In the genomic region with DNA sequence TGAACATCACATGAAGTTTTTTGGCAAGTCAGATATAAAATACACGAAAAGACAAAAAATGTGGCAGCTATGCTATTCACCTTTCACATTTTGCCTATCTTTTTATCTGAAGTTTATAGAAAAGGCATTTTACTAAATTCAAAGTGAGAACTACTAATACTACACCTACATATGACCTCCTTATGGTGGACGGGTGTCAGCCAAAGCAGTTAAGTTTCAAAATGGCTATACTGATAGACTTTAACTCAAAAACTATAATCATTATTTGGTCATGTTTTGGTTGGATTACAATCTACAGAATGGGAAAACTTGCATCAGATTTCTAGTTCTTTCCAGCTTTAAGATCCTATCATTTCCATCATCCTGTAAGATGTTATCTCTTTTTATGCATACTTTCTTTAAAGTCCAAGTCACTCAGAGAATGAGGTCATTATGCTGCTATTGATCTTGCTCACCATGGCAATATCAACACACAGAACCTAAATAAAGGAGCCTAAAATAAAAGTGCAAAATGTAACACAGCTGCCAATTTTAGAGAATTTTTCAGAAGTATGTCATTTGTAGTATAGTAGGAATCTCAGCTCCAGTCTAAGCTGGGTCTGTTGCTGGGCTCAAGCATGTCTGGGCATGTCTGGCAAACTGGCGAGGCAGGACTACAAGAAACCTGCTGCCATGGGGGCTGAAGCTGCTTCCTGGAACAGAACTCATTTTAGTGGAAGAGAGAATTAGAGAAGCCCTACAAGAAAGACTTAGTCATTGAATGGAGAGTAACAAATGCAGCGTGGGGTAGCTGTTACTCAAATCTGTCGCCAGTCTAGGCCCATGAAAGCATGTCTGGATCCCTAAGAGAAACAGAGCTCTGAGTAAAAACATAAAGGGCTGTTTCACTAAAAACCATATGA, we compare ENCODE assay signal across 9 cellular contexts. TPM values are rescaled to one million over a fixed set of nuclear protein-coding genes. Genes with fewer than 3 reads are reported as not detected.
A peak's percentile ranks its signal among the peaks of the same experiment; 100 is the strongest.
DNase-seq lines count a peak whose midpoint lies in the region; ATAC-seq and TF ChIP-seq lines count a peak whose summit lies in the region.
"Had no signal": no experiment of that assay in that cellular context is flagged by ENCODE, and none has a peak within 500 bp of the region (broad histone marks: within the 10 kb centered on the region; RNA-seq: fewer than 3 reads in every experiment).

No MANE protein-coding gene starts in this region.

- H3K27me3 Mint-ChIP-seq in Caco-2 (ENCODE audit: insufficient read depth, unreplicated experiment): no peaks in the 10 kb centered on the region
- no peaks in the 10 kb centered on the region for H3K27me3 Mint-ChIP-seq in activated naive CD4-positive, alpha-beta T cell treated with anti-CD3 and anti-CD28 coated beads, Interleukin-2, amount 10 ng/mL, durations not matched to agents 7 days and 5 days
- H3K27me3 Mint-ChIP-seq: memory B cell had no signal

- H3K79me1 ChIP-seq in mesenchymal stem cell (replicated peaks; ENCODE audit: low read length, poor library complexity, severe bottlenecking): no peaks in the 10 kb centered on the region

- ATAC-seq in GM19452 (IDR thresholded peaks at IDR 0.05; ENCODE audit: unreplicated experiment): peak; percentile 49
- no peak for ATAC-seq in omental fat pad (ENCODE audit: low FRiP score)
- ATAC-seq in gastroesophageal sphincter: no peak

- H3K4me1 ChIP-seq in Caco-2 (peaks cover 16% of the 10 kb centered on the region), mesenchymal stem cell (ENCODE audit: control insufficient read depth, insufficient read depth, low read depth, low read length) (no peaks in the 10 kb centered on the region), gastroesophageal sphincter (peaks cover 0 to 10% (median 0%) of the 10 kb centered on the region in 3 donors)

- peak overlapping the region; percentile 21 for H2BK15ac ChIP-seq in mesenchymal stem cell (ENCODE audit: low read depth, poor library complexity, severe bottlenecking)

- H3K4me1 Mint-ChIP-seq in Caco-2 (ENCODE audit: low read depth, unreplicated experiment): peaks cover 15% of the 10 kb centered on the region
- H3K4me1 Mint-ChIP-seq in activated naive CD4-positive, alpha-beta T cell treated with anti-CD3 and anti-CD28 coated beads, Interleukin-2, amount 10 ng/mL, durations not matched to agents 7 days and 5 days: peaks cover 63% of the 10 kb centered on the region
- H3K4me1 Mint-ChIP-seq: memory B cell had no signal

- H3K27ac Mint-ChIP-seq in Caco-2 (ENCODE audit: unreplicated experiment): peak overlapping the region; percentile 74
- peak overlapping the region; percentile 94 for H3K27ac Mint-ChIP-seq in activated naive CD4-positive, alpha-beta T cell treated with anti-CD3 and anti-CD28 coated beads, Interleukin-2, amount 10 ng/mL, durations not matched to agents 7 days and 5 days
- H3K27ac Mint-ChIP-seq: memory B cell had no signal

- H2BK12ac ChIP-seq in mesenchymal stem cell (ENCODE audit: low read length in 2 of 2): peak overlapping the region; percentile 51 to 97

- H3K4me3 ChIP-seq in Caco-2 (ENCODE audit: low read depth, low read length) (no peak overlapping the region), mesenchymal stem cell (ENCODE audit: insufficient read depth in 1 of 2, low read depth in 1 of 2, low read length in 2 of 2) (no peak overlapping the region), gastroesophageal sphincter (no peak overlapping the region)

- no peak overlapping the region for H3K14ac ChIP-seq in mesenchymal stem cell (ENCODE audit: low read length in 2 of 2)

- peak overlapping the region in 1 of 2 experiments; percentile 95 for H3K4ac ChIP-seq in mesenchymal stem cell (ENCODE audit: low read depth in 1 of 2, low read length in 2 of 2)

- H3K36me3 Mint-ChIP-seq in Caco-2 (ENCODE audit: insufficient read depth, unreplicated experiment): no peaks in the 10 kb centered on the region
- peaks cover 5% of the 10 kb centered on the region for H3K36me3 Mint-ChIP-seq in activated naive CD4-positive, alpha-beta T cell treated with anti-CD3 and anti-CD28 coated beads, Interleukin-2, amount 10 ng/mL, durations not matched to agents 7 days and 5 days
- H3K36me3 Mint-ChIP-seq: memory B cell had no signal

- H3K18ac ChIP-seq in mesenchymal stem cell (ENCODE audit: low read depth in 1 of 2, low read length in 2 of 2): peak overlapping the region; percentile 80 to 88

- POLR2A ChIA-PET in Caco-2 (lab: Charles Lee): no interaction called here

- in situ Hi-C loops in KBM-7 (cut with MboI; ENCODE audit: low pct_unique_long_range_greater_than_20kb, low sequenced_read_pairs): no loop called here

- no TSS peak for BruUV-seq in Caco-2 (replicated peaks; lab: Mats Ljungman, UMichigan)

- no peak overlapping the region for H3K4me3 Mint-ChIP-seq in Caco-2 (ENCODE audit: unreplicated experiment)
- no peak overlapping the region for H3K4me3 Mint-ChIP-seq in activated naive CD4-positive, alpha-beta T cell treated with anti-CD3 and anti-CD28 coated beads, Interleukin-2, amount 10 ng/mL, durations not matched to agents 7 days and 5 days
- H3K4me3 Mint-ChIP-seq: memory B cell had no signal

- TF ChIP-seq EP300 in gastroesophageal sphincter (IDR thresholded peaks at IDR 0.05): no peak

- intact Hi-C loops in Caco-2 (cut with micrococcal nuclease; ENCODE audit: unreplicated experiment): no loop called here

- peak overlapping the region; percentile 96 for H2BK120ac ChIP-seq in mesenchymal stem cell (ENCODE audit: low read depth, low read length)

- H3K9me3 ChIP-seq in Caco-2 (no peaks in the 10 kb centered on the region), mesenchymal stem cell (ENCODE audit: control insufficient read depth, low read length) (no peaks in the 10 kb centered on the region), gastroesophageal sphincter (peaks cover 0 to 2% (median 0%) of the 10 kb centered on the region in 3 donors)

- CTCF ChIA-PET in Caco-2 (lab: Charles Lee): interaction anchor here (0.6 to 0.7 kb wide), 2 partner anchors 102 to 1138 kb away, joined by 3 read pairs; no protein-coding TSS in a partner anchor
- CTCF ChIA-PET in activated naive CD4-positive, alpha-beta T cell treated with anti-CD3 and anti-CD28 coated beads, Interleukin-2, amount 10 ng/mL, durations not matched to agents 7 days and 5 days (lab: Charles Lee): interaction anchor here (0.6 to 1.3 kb wide), 2 partner anchors 47 to 61 kb away, joined by 3 read pairs; no protein-coding TSS in a partner anchor

- no peaks in the 10 kb centered on the region for H3K27me3 ChIP-seq in Caco-2 (replicated peaks; ENCODE audit: control insufficient read depth, insufficient read depth, low read length)
- no peaks in the 10 kb centered on the region for H3K27me3 ChIP-seq in mesenchymal stem cell (ENCODE audit: control insufficient read depth in 1 of 2, insufficient read depth in 1 of 2, low read length in 2 of 2)
- H3K27me3 ChIP-seq in gastroesophageal sphincter: no peaks in the 10 kb centered on the region

- no peaks in the 10 kb centered on the region for H3K36me3 ChIP-seq in Caco-2 (ENCODE audit: control insufficient read depth, insufficient read depth, low read length)
- no peaks in the 10 kb centered on the region for H3K36me3 ChIP-seq in mesenchymal stem cell (ENCODE audit: control insufficient read depth in 1 of 2, insufficient read depth in 2 of 2, low read depth in 1 of 2, low read length in 2 of 2)
- H3K36me3 ChIP-seq in gastroesophageal sphincter: no peaks in the 10 kb centered on the region

- WGBS in mesenchymal stem cell: 97% methylated on average over 3 of the region's 5 CpGs
- WGBS in gastroesophageal sphincter (ENCODE audit: low coverage in 1 of 2), 2 donors: 53 to 64% methylated on average over 3 to 5 of the region's 5 CpGs

- H2AFZ ChIP-seq in mesenchymal stem cell (ENCODE audit: low read depth, low read length): peak overlapping the region; percentile 51

- peak overlapping the region; percentile 97 for H2AK5ac ChIP-seq in mesenchymal stem cell (ENCODE audit: low read length, severe bottlenecking)

- H3K27ac ChIP-seq in mesenchymal stem cell (ENCODE audit: low read length, poor library complexity, severe bottlenecking): peak overlapping the region; percentile 93
- H3K27ac ChIP-seq in caudate nucleus (ENCODE audit: low read depth, low read length): no peak overlapping the region
- H3K27ac ChIP-seq in gastroesophageal sphincter: peak overlapping the region in 1 of 4 donors; percentile 18

- H3K4me2 ChIP-seq in mesenchymal stem cell (ENCODE audit: low read length, poor library complexity, severe bottlenecking): no peak overlapping the region

- H3K23ac ChIP-seq in mesenchymal stem cell (ENCODE audit: low read length in 2 of 2): no peak overlapping the region

- DNase-seq in Caco-2 (peak; percentile 19 to 55), KBM-7 (peak; percentile 86), mesenchymal stem cell (peak; percentile 86), omental fat pad (ENCODE audit: low spot score) (no peak), caudate nucleus (lab: John Stamatoyannopoulos, UW) (no peak)
- DNase-seq in activated naive CD4-positive, alpha-beta T cell treated with anti-CD3 and anti-CD28 coated beads, Interleukin-2, amount 10 ng/mL, durations not matched to agents 7 days and 5 days: peak; percentile 52

- peak overlapping the region; percentile 2 for H4K91ac ChIP-seq in mesenchymal stem cell (ENCODE audit: low read length)

- peak overlapping the region; percentile 95 for H2BK5ac ChIP-seq in mesenchymal stem cell (ENCODE audit: low read depth, low read length, poor library complexity, severe bottlenecking)

- TF ChIP-seq CTCF in Caco-2 (IDR thresholded peaks at IDR 0.05; ENCODE audit: insufficient read depth in 1 of 2, low read depth in 1 of 2, low read length in 1 of 2, severe bottlenecking in 1 of 2, unreplicated experiment in 1 of 2) (no peak), omental fat pad (IDR thresholded peaks at IDR 0.05) (no peak), gastroesophageal sphincter (IDR thresholded peaks at IDR 0.05) (no peak)

- H4K8ac ChIP-seq in mesenchymal stem cell (ENCODE audit: low read length): peak overlapping the region; percentile 5

- no peak for TF ChIP-seq POLR2A in gastroesophageal sphincter (IDR thresholded peaks at IDR 0.05)

- H3K9me3 Mint-ChIP-seq in Caco-2 (ENCODE audit: unreplicated experiment): no peaks in the 10 kb centered on the region
- peaks cover 6% of the 10 kb centered on the region for H3K9me3 Mint-ChIP-seq in activated naive CD4-positive, alpha-beta T cell treated with anti-CD3 and anti-CD28 coated beads, Interleukin-2, amount 10 ng/mL, durations not matched to agents 7 days and 5 days
- H3K9me3 Mint-ChIP-seq: memory B cell had no signal

- H3K9ac ChIP-seq in mesenchymal stem cell (ENCODE audit: low read length): peak overlapping the region; percentile 89

RNA-seq across cellular contexts. Expression of gene AEBP2, which starts 7.6 kb away (rescaled TPM):
- total RNA-seq in Caco-2 (2022) (68.0 and 76.5 TPM in 2 replicates), omental fat pad (10 to 100 TPM; 19.3 to 39.9 (median 27.7) TPM), gastroesophageal sphincter (10 to 100 TPM; 23.6 to 41.4 (median 38.6) TPM)
- 30.7 TPM for polyA plus RNA-seq in mesenchymal stem cell (2013, experiment 1 of 2)
- 32.7 TPM for polyA plus RNA-seq in mesenchymal stem cell (2013, experiment 2 of 2)

Comparison
In these comparisons a context has a peak if more than half of its experiments do, and no peak if none do; other contexts are left out.
1. DNase-seq: peak in Caco-2 (2 of 2), KBM-7 (single experiment), activated naive CD4-positive, alpha-beta T cell treated with anti-CD3 and anti-CD28 coated beads, Interleukin-2, amount 10 ng/mL, durations not matched to agents 7 days and 5 days (single experiment) and mesenchymal stem cell (single experiment); none in omental fat pad (single experiment) and caudate nucleus (0 of 61).